28 cellular contexts compared by ENCODE assay signal in genomic region chr12:53586745-53587144, GRCh38. TPM values are rescaled to one million over a fixed set of nuclear protein-coding genes. Genes with fewer than 3 reads are reported as not detected.
DNase-seq lines count a peak whose midpoint lies in the region; ATAC-seq and TF ChIP-seq lines count a peak whose summit lies in the region.
"Had no signal": no experiment of that assay in that cellular context is flagged by ENCODE, and none has a peak within 500 bp of the region (broad histone marks: within the 10 kb centered on the region; RNA-seq: fewer than 3 reads in every experiment).

No MANE protein-coding gene starts in this region.

- H3K4me2 ChIP-seq in mammary epithelial cell (ENCODE audit: insufficient read depth, low read depth, low read length) = no peak overlapping the region
- H3K4me2 ChIP-seq in SK-N-SH = no peak overlapping the region
- H3K4me2 ChIP-seq: A549 had no signal

- no peak for ATAC-seq in stimulated activated effector memory CD8-positive, alpha-beta T cell treated with anti-CD3 and anti-CD28 coated beads, Interleukin-12 subunit alpha, Interleukin-12 subunit beta, amount 100 ng/mL, for 72 hours
- no peak for ATAC-seq in naive thymus-derived CD4-positive, alpha-beta T cell
- ATAC-seq: A549; activated T-cell treated with anti-CD3 and anti-CD28 coated beads, Interleukin-2, amount 50 U/mL, for 4 hours; K562; natural killer cell had no signal

- no peak overlapping the region for H3K27ac ChIP-seq in mammary epithelial cell (ENCODE audit: insufficient read depth, low read depth, low read length)
- H3K27ac ChIP-seq in breast epithelium = no peak overlapping the region
- peak overlapping the region; percentile 8 for H3K27ac ChIP-seq in KOPT-K1 (ENCODE audit: low read depth, low read length, poor library complexity, severe bottlenecking)
- no peak overlapping the region for H3K27ac ChIP-seq in naive thymus-derived CD4-positive, alpha-beta T cell (ENCODE audit: low read depth, low read length)
- no peak overlapping the region for H3K27ac ChIP-seq in SK-N-SH (ENCODE audit: low read depth in 2 of 2, low read length in 1 of 2)
- H3K27ac ChIP-seq: A549, tibial nerve had no signal

- H3K27ac Mint-ChIP-seq in chondrocyte (ENCODE audit: unreplicated experiment) = peak overlapping the region; percentile 23
- peak overlapping the region; percentile 13 for H3K27ac Mint-ChIP-seq in stimulated activated effector memory CD8-positive, alpha-beta T cell treated with anti-CD3 and anti-CD28 coated beads, Interleukin-12 subunit alpha, Interleukin-12 subunit beta, amount 100 ng/mL, for 72 hours
- H3K27ac Mint-ChIP-seq in naive thymus-derived CD4-positive, alpha-beta T cell = peak overlapping the region in 1 of 9 donors; percentile 28

- no peaks in the 10 kb centered on the region for H4K20me1 ChIP-seq in mammary epithelial cell (ENCODE audit: insufficient read depth, low read length)
- peaks cover 11% of the 10 kb centered on the region; the same call in 1 of the 2 replicates for H4K20me1 ChIP-seq in SK-N-SH (ENCODE audit: insufficient read depth)

- TF ChIP-seq CTCF in mammary epithelial cell (conservative IDR thresholded peaks at IDR 0.05 in 1 of 2, IDR thresholded peaks at IDR 0.05 in 1 of 2; ENCODE audit: extremely low read depth in 1 of 2, insufficient read depth in 1 of 2, low read depth in 1 of 2, low read length in 2 of 2) = no peak
- TF ChIP-seq CTCF in breast epithelium (IDR thresholded peaks at IDR 0.05) = no peak
- TF ChIP-seq CTCF in chondrocyte (IDR thresholded peaks at IDR 0.05) = no peak
- no peak for TF ChIP-seq CTCF in SK-N-SH (IDR thresholded peaks at IDR 0.05)

- TF ChIP-seq EP300 in SK-N-SH (IDR thresholded peaks at IDR 0.05; ENCODE audit: borderline replicate concordance in 1 of 2, low read depth in 1 of 2, low read length in 1 of 2) = no peak

- BruUV-seq in mammary epithelial cell (replicated peaks; lab: Mats Ljungman, UMichigan) = no TSS peak

- 91% methylated on average over 7 of the region's 8 CpGs for WGBS in mammary epithelial cell (ENCODE audit: low coverage, missing lambda C conversion rate)
- WGBS in SK-N-SH (ENCODE audit: low lambda C conversion rate) = 90% methylated on average over 8 of the region's 8 CpGs

- in situ Hi-C loops in mammary epithelial cell (cut with MboI; ENCODE audit: low sequenced_read_pairs in 2 of 2) = no loop called here

- DNase-seq in mammary epithelial cell = peak; percentile 23
- DNase-seq in breast epithelium (ENCODE audit: low spot score in 2 of 2) = no peak
- DNase-seq in chondrocyte (ENCODE audit: low spot score) = no peak
- no peak for DNase-seq in stimulated activated effector memory CD8-positive, alpha-beta T cell treated with anti-CD3 and anti-CD28 coated beads, Interleukin-12 subunit alpha, Interleukin-12 subunit beta, amount 100 ng/mL, for 72 hours (ENCODE audit: low spot score in 2 of 2)
- no peak for DNase-seq in activated CD8-positive, alpha-beta memory T cell treated with anti-CD3 and anti-CD28 coated beads, Interleukin-2, amount 50 U/mL, for 4 hours
- DNase-seq in naive thymus-derived CD4-positive, alpha-beta T cell = no peak
- no peak for DNase-seq in SK-N-SH
- DNase-seq: activated CD4-positive, CD25-positive, alpha-beta regulatory T cell treated with anti-CD3 and anti-CD28 coated beads, Interleukin-2, amount 50 U/mL, for 72 hours; activated naive CD4-positive, alpha-beta T cell treated with Interleukin-2 at 50 U/mL for 16 hours; activated T-cell treated with anti-CD3 and anti-CD28 coated beads, Interleukin-2, amount 50 U/mL, for 4 hours; AML-193; CD4-positive, alpha-beta memory T cell; central memory CD4-positive, alpha-beta T cell; DMS153; GDM1; H7; midbrain; natural killer cell; NCI-H1436; NCI-H2081 treated with DMSO at 0.1 percent for 48 hours; NCI-H345; NCI-H774; retina; small intestine had no signal

- dilution Hi-C loops in mammary epithelial cell (cut with HindIII; ENCODE audit: low sequenced_read_pairs) = no loop called here

- H3K4me1 Mint-ChIP-seq in chondrocyte (ENCODE audit: low read depth) = peaks cover 30% of the 10 kb centered on the region
- H3K4me1 Mint-ChIP-seq in stimulated activated effector memory CD8-positive, alpha-beta T cell treated with anti-CD3 and anti-CD28 coated beads, Interleukin-12 subunit alpha, Interleukin-12 subunit beta, amount 100 ng/mL, for 72 hours = peaks cover 27% of the 10 kb centered on the region
- H3K4me1 Mint-ChIP-seq in naive thymus-derived CD4-positive, alpha-beta T cell = peaks cover 7 to 51% (median 33%) of the 10 kb centered on the region in 7 donors

- H2AFZ ChIP-seq in mammary epithelial cell (ENCODE audit: low read depth, low read length) (no peak overlapping the region), SK-N-SH (ENCODE audit: low read depth) (no peak overlapping the region)

- H3K9me2 ChIP-seq in SK-N-SH = no peaks in the 10 kb centered on the region

- POLR2A ChIA-PET in naive thymus-derived CD4-positive, alpha-beta T cell (lab: Charles Lee) = no interaction called here
- POLR2A ChIA-PET in SK-N-SH (lab: Yijun Ruan, JAX) = no interaction called here

- no peaks in the 10 kb centered on the region for H3K9me3 ChIP-seq in mammary epithelial cell (replicated peaks; ENCODE audit: insufficient read depth, low read length)
- no peaks in the 10 kb centered on the region for H3K9me3 ChIP-seq in breast epithelium
- H3K9me3 ChIP-seq in KOPT-K1 (ENCODE audit: insufficient read depth, low read length, poor library complexity, severe bottlenecking) = no peaks in the 10 kb centered on the region
- H3K9me3 ChIP-seq in naive thymus-derived CD4-positive, alpha-beta T cell (ENCODE audit: control insufficient read depth in 2 of 3, low read length in 3 of 3) = no peaks in the 10 kb centered on the region
- H3K9me3 ChIP-seq in SK-N-SH = no peaks in the 10 kb centered on the region
- H3K9me3 ChIP-seq: A549, tibial nerve had no signal

- H3K79me2 ChIP-seq in mammary epithelial cell (ENCODE audit: insufficient read depth, low read length) = peaks cover 48% of the 10 kb centered on the region
- peaks cover 32% of the 10 kb centered on the region for H3K79me2 ChIP-seq in SK-N-SH (ENCODE audit: insufficient read depth)

- CTCF ChIA-PET in mammary epithelial cell (lab: Charles Lee; ENCODE audit: low non-redundant PET) (no interaction called here), SK-N-SH (lab: Yijun Ruan, JAX) (interaction anchor here (1.5 to 1.9 kb wide), 2 partner anchors 43 to 160 kb away, joined by 6 to 8 read pairs; no protein-coding TSS in a partner anchor)
- CTCF ChIA-PET in naive thymus-derived CD4-positive, alpha-beta T cell (lab: Charles Lee) = no interaction called here

- TF ChIP-seq RAD21 in SK-N-SH (IDR thresholded peaks at IDR 0.05; ENCODE audit: low read length) = no peak

- no peaks in the 10 kb centered on the region for H3F3A ChIP-seq in SK-N-SH (replicated peaks; ENCODE audit: insufficient read depth)

- peaks cover 2% of the 10 kb centered on the region for H3K36me3 Mint-ChIP-seq in chondrocyte (ENCODE audit: low read depth)
- H3K36me3 Mint-ChIP-seq in stimulated activated effector memory CD8-positive, alpha-beta T cell treated with anti-CD3 and anti-CD28 coated beads, Interleukin-12 subunit alpha, Interleukin-12 subunit beta, amount 100 ng/mL, for 72 hours = peaks cover 5% of the 10 kb centered on the region
- peaks cover 0 to 29% (median 9%) of the 10 kb centered on the region in 5 donors for H3K36me3 Mint-ChIP-seq in naive thymus-derived CD4-positive, alpha-beta T cell
- H3K36me3 Mint-ChIP-seq: natural killer cell had no signal

- H3K36me3 ChIP-seq in mammary epithelial cell (ENCODE audit: insufficient read depth, low read length) (no peaks in the 10 kb centered on the region), breast epithelium (no peaks in the 10 kb centered on the region), KOPT-K1 (ENCODE audit: insufficient read depth, low read length) (peaks cover 5% of the 10 kb centered on the region; the same call in 1 of the 2 replicates), SK-N-SH (replicated peaks in 1 of 2; ENCODE audit: control insufficient read depth in 1 of 2, insufficient read depth in 2 of 2, low read length in 1 of 2) (no peaks in the 10 kb centered on the region)
- peaks cover 0 to 4% (median 0%) of the 10 kb centered on the region in 3 experiments for H3K36me3 ChIP-seq in naive thymus-derived CD4-positive, alpha-beta T cell (ENCODE audit: control insufficient read depth in 2 of 3, insufficient read depth in 3 of 3, low read length in 3 of 3)

- no peak overlapping the region for H3K4me3 Mint-ChIP-seq in chondrocyte (ENCODE audit: unreplicated experiment)
- H3K4me3 Mint-ChIP-seq in stimulated activated effector memory CD8-positive, alpha-beta T cell treated with anti-CD3 and anti-CD28 coated beads, Interleukin-12 subunit alpha, Interleukin-12 subunit beta, amount 100 ng/mL, for 72 hours = no peak overlapping the region
- H3K4me3 Mint-ChIP-seq in naive thymus-derived CD4-positive, alpha-beta T cell = no peak overlapping the region
- H3K4me3 Mint-ChIP-seq: activated T-cell treated with anti-CD3 and anti-CD28 coated beads, Interleukin-2, amount 50 U/mL, for 4 hours; natural killer cell had no signal

- no peaks in the 10 kb centered on the region for H3K4me1 ChIP-seq in mammary epithelial cell (ENCODE audit: insufficient read depth, low read length)
- peaks cover 0 to 13% of the 10 kb centered on the region in 2 donors for H3K4me1 ChIP-seq in breast epithelium
- H3K4me1 ChIP-seq in naive thymus-derived CD4-positive, alpha-beta T cell (ENCODE audit: control insufficient read depth in 2 of 2, insufficient read depth in 2 of 2, low read length in 2 of 2) = peaks cover 0 to 5% of the 10 kb centered on the region in 2 donors
- peaks cover 7 to 8% of the 10 kb centered on the region in 2 experiments; a peak in 3 of 4 replicates for H3K4me1 ChIP-seq in SK-N-SH (ENCODE audit: control insufficient read depth in 1 of 2, insufficient read depth in 2 of 2, low read depth in 1 of 2, low read length in 1 of 2)

- H3K4me3 ChIP-seq in mammary epithelial cell (replicated peaks in 1 of 3; ENCODE audit: insufficient read depth in 1 of 3, low read depth in 2 of 3, low read length in 3 of 3) (no peak overlapping the region), breast epithelium (no peak overlapping the region), SK-N-SH (ENCODE audit: low read depth in 2 of 2, low read length in 1 of 2) (no peak overlapping the region)
- H3K4me3 ChIP-seq in naive thymus-derived CD4-positive, alpha-beta T cell (ENCODE audit: low read length) = no peak overlapping the region
- H3K4me3 ChIP-seq: A549, K562, tibial nerve had no signal

- TF ChIP-seq POLR2A in breast epithelium (IDR thresholded peaks at IDR 0.05) = no peak

- no peaks in the 10 kb centered on the region for H3K9me3 Mint-ChIP-seq in chondrocyte (ENCODE audit: low read depth)
- H3K9me3 Mint-ChIP-seq in stimulated activated effector memory CD8-positive, alpha-beta T cell treated with anti-CD3 and anti-CD28 coated beads, Interleukin-12 subunit alpha, Interleukin-12 subunit beta, amount 100 ng/mL, for 72 hours = no peaks in the 10 kb centered on the region
- H3K9me3 Mint-ChIP-seq in naive thymus-derived CD4-positive, alpha-beta T cell = peaks cover 0 to 1% (median 0%) of the 10 kb centered on the region in 11 donors
- H3K9me3 Mint-ChIP-seq: activated T-cell treated with anti-CD3 and anti-CD28 coated beads, Interleukin-2, amount 50 U/mL, for 4 hours; CD4-positive, alpha-beta memory T cell; natural killer cell had no signal

- no peak overlapping the region for H3K9ac ChIP-seq in mammary epithelial cell (ENCODE audit: insufficient read depth, low read length)
- no peak overlapping the region for H3K9ac ChIP-seq in SK-N-SH

- intact Hi-C loops in mammary epithelial cell (cut with micrococcal nuclease) = no loop called here
- intact Hi-C loops in breast epithelium (cut with DNase I; ENCODE audit: low total_unique reads) = no loop called here
- intact Hi-C loops in naive thymus-derived CD4-positive, alpha-beta T cell (cut with micrococcal nuclease) = no loop called here

- no peaks in the 10 kb centered on the region for H3K27me3 Mint-ChIP-seq in chondrocyte (ENCODE audit: low read depth)
- H3K27me3 Mint-ChIP-seq in naive thymus-derived CD4-positive, alpha-beta T cell = no peaks in the 10 kb centered on the region
- H3K27me3 Mint-ChIP-seq: CD4-positive, alpha-beta memory T cell had no signal

- no peaks in the 10 kb centered on the region for H3K27me3 ChIP-seq in mammary epithelial cell (ENCODE audit: insufficient read depth, low read length)
- H3K27me3 ChIP-seq in breast epithelium = no peaks in the 10 kb centered on the region
- H3K27me3 ChIP-seq in naive thymus-derived CD4-positive, alpha-beta T cell (ENCODE audit: control insufficient read depth in 2 of 2, insufficient read depth in 2 of 2, low read length in 2 of 2) = no peaks in the 10 kb centered on the region
- H3K27me3 ChIP-seq in SK-N-SH (ENCODE audit: insufficient read depth) = no peaks in the 10 kb centered on the region
- H3K27me3 ChIP-seq: tibial nerve had no signal

RNA-seq across cellular contexts. Expression of gene ATF7, which starts 39.4 kb away (rescaled TPM):
- total RNA-seq in mammary epithelial cell = 10 to 100 TPM; 11.2 to 26.5 TPM
- 16.4 TPM for polyA plus RNA-seq in mammary epithelial cell
- 68.1 TPM for polyA minus RNA-seq in mammary epithelial cell
- 10 to 100 TPM; 31.4 to 34.1 (median 33.4) TPM for total RNA-seq in breast epithelium
- total RNA-seq in chondrocyte = 44.4 to 52.7 TPM (median 51.2 TPM) in 3 replicates
- total RNA-seq in naive thymus-derived CD4-positive, alpha-beta T cell = 10 to 100 TPM; 21.9 to 39.5 (median 30.9) TPM
- polyA plus RNA-seq in naive thymus-derived CD4-positive, alpha-beta T cell = 10 to 100 TPM; 14.5 to 14.9 TPM
- polyA plus RNA-seq in SK-N-SH (2012; rRNA removed) = 12.8 and 17.3 TPM in 2 replicates
- 10.6 and 10.9 TPM in 2 replicates for polyA plus RNA-seq in SK-N-SH (2012; cell fraction: cytosol; rRNA removed)
- polyA plus RNA-seq in SK-N-SH (2012; cell fraction: nucleus; rRNA removed) = 24.9 and 25.3 TPM in 2 replicates
